ENCODE assay signal across 6 cellular contexts in the genomic region with DNA sequence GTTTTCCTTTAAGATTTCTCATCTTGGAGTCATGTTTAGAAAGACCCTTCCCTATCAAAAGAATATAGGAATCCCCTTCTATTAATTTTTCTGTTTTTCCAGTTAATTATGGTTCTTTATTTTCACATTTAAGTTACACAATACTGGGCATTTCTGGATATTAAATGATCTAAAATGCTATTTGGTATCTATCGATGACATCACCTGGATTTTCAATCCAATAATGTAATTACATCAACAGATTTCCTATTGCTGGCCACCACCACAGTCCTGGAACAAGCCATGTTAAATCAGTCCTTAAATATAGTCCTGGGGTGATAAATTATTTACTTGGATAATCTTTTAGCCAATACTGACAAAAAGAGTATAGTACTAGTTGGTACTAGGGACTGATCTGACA.
"Had no signal": no experiment of that assay in that cellular context is flagged by ENCODE, and none has a peak within 500 bp of the region (broad histone marks: within the 10 kb centered on the region; RNA-seq: fewer than 3 reads in every experiment).

No MANE protein-coding gene starts in this region.

- FAIRE-seq: HTR-8/SVneo had no signal

- H3K9ac ChIP-seq: KMS-11 had no signal

- DNase-seq: IMR-90, KBM-7, KG1 had no signal

- H3K4me2 ChIP-seq: KMS-11 had no signal

- H3K27ac ChIP-seq: HL-60, KMS-11 had no signal
